In the genomic region with DNA sequence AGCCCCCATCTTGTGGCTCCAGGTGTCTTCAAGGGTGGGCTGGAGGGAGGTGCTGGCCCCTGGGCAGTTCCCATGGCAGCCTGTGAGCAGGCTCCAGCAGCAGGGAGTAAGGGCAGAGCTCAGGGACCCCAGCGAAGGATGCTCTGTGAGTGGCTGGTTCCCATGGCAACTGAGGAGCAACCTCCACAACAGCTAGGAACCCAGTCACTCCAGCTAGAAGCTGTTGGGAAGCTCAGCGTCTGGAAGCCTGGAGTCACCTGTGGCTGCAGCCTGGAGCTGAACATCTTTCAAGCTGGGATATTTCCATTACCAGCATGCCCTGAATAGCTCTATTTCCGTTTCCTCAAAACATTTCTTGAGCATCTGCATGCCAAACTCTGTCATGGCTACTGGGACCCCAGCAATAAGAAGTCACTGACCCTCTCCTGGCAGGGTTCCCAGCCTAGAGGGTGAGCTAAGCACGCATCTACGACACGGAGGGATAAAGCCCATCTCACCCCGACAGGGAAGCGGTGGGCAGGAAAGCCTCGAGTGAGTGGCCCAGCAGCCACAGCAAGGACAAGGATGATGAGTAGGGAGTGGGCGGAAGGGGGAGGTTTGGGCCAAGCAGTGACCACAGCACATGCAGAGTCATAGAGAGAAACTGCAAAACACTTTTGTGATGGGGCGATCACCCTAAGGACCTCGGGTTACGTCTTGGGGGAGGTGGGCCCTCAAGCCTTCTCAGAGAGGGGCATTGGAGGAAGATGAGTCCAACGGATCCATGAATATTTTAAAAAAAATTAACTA, we compare ENCODE assay signal across 18 cellular contexts. TPM values are rescaled to one million over a fixed set of nuclear protein-coding genes. Genes with fewer than 3 reads are reported as not detected.
"Had no signal": no experiment of that assay in that cellular context is flagged by ENCODE, and none has a peak within 500 bp of the region (broad histone marks: within the 10 kb centered on the region; RNA-seq: fewer than 3 reads in every experiment).

No MANE protein-coding gene starts in this region.

- FAIRE-seq: kidney had no signal

- H2AFZ ChIP-seq: parathyroid adenoma had no signal

- H3K9ac ChIP-seq: parathyroid adenoma had no signal

- DNase-seq: activated CD4-positive, alpha-beta T cell treated with anti-CD3 and anti-CD28 coated beads for 1 hour; activated CD8-positive, alpha-beta memory T cell treated with anti-CD3 and anti-CD28 coated beads, Interleukin-2, amount 50 U/mL, for 4 hours; activated CD8-positive, alpha-beta T cell treated with anti-CD3 and anti-CD28 coated beads for 36 hours; activated naive CD4-positive, alpha-beta T cell treated with Interleukin-2 at 50 U/mL for 16 hours; activated T-cell treated with anti-CD3 and anti-CD28 coated beads, Interleukin-2, amount 50 U/mL, for 72 hours; central memory CD4-positive, alpha-beta T cell; effector memory CD8-positive, alpha-beta T cell; kidney; mesendoderm; stimulated activated CD4-positive, alpha-beta T cell treated with anti-CD3 and anti-CD28 coated beads, Interleukin-4, amount 100 ng/mL, for 4 hours; stomach had no signal

- H3K4me3 ChIP-seq: coronary artery, gastroesophageal sphincter, skin epidermis, stomach, thoracic aorta had no signal

- H3K27ac ChIP-seq: coronary artery, epithelial cell of prostate, gastroesophageal sphincter, parathyroid adenoma, skin epidermis, stomach, thoracic aorta had no signal

- H3K9me3 ChIP-seq: gastroesophageal sphincter, stomach, thoracic aorta had no signal

- H3K79me2 ChIP-seq: parathyroid adenoma had no signal

- H3K36me3 ChIP-seq: gastroesophageal sphincter, stomach, thoracic aorta had no signal

- H3K27me3 ChIP-seq: gastroesophageal sphincter, stomach had no signal

- ATAC-seq: activated CD8-positive, alpha-beta T cell treated with anti-CD3 and anti-CD28 coated beads for 36 hours; activated T-cell treated with anti-CD3 and anti-CD28 coated beads, Interleukin-2, amount 50 U/mL, for 72 hours; effector memory CD8-positive, alpha-beta T cell; gastroesophageal sphincter had no signal

RNA-seq across cellular contexts. Expression of gene ALOX5AP, which starts 52.6 kb away (rescaled TPM):
- total RNA-seq: neural crest cell had no signal
